19 cellular contexts compared by ENCODE assay signal in genomic region chr13:40749327-40749726, GRCh38. TPM values are rescaled to one million over a fixed set of nuclear protein-coding genes. Genes with fewer than 3 reads are reported as not detected.
DNase-seq lines count a peak whose midpoint lies in the region; ATAC-seq and TF ChIP-seq lines count a peak whose summit lies in the region.
"Had no signal": no experiment of that assay in that cellular context is flagged by ENCODE, and none has a peak within 500 bp of the region (broad histone marks: within the 10 kb centered on the region; RNA-seq: fewer than 3 reads in every experiment).

No MANE protein-coding gene starts in this region.

- peaks cover 25% of the 10 kb centered on the region for H3K36me3 ChIP-seq in OCI-LY3 (replicated peaks; ENCODE audit: low read depth, low read length)
- H3K36me3 ChIP-seq: prostate gland had no signal

- no peak overlapping the region for H3K9ac ChIP-seq in OCI-LY3 (ENCODE audit: low read length)

- no peak overlapping the region for H2AFZ ChIP-seq in OCI-LY3 (ENCODE audit: low read depth, low read length)

- H3K4me2 ChIP-seq in OCI-LY3 (ENCODE audit: low read length) = no peak overlapping the region

- peak; percentile 5; the same call in 1 of the 2 replicates for TF ChIP-seq CTCF in OCI-LY3 (IDR thresholded peaks at IDR 0.05; ENCODE audit: low read depth, low read length)
- peak; percentile 49 for TF ChIP-seq CTCF in endothelial cell (IDR thresholded peaks at IDR 0.05; ENCODE audit: unreplicated experiment)
- peak; percentile 33 for TF ChIP-seq CTCF in progenitor cell of endocrine pancreas (IDR thresholded peaks at IDR 0.05; ENCODE audit: unreplicated experiment)
- TF ChIP-seq CTCF in dorsolateral prefrontal cortex (IDR thresholded peaks at IDR 0.05 in 54 of 56, conservative IDR thresholded peaks at IDR 0.05 in 2 of 56; ENCODE audit: low read depth in 1 of 56, partially characterized antibody in 56 of 56) = peak in 13 of 56 donors; percentile 10 to 41 (median 19)

- H3K4me3 ChIP-seq in OCI-LY3 (ENCODE audit: low read length) (no peak overlapping the region), dorsolateral prefrontal cortex (no peak overlapping the region)
- H3K4me3 ChIP-seq: gastrocnemius medialis, prostate gland, SJCRH30, tibial nerve had no signal

- ATAC-seq in GM21515 (IDR thresholded peaks at IDR 0.05; ENCODE audit: unreplicated experiment) = no peak
- ATAC-seq: gastrocnemius medialis; stimulated activated naive B cell treated with anti-CD40 and anti-IgM and Interleukin-4, amounts not matched to agents 10 μg/mL and 1 μg/mL and 100 μg/mL, for 72 hours had no signal

- H3K36me3 Mint-ChIP-seq in endothelial cell (ENCODE audit: low read depth, unreplicated experiment) = no peaks in the 10 kb centered on the region
- peaks cover 7% of the 10 kb centered on the region for H3K36me3 Mint-ChIP-seq in progenitor cell of endocrine pancreas (ENCODE audit: insufficient read depth)

- no peaks in the 10 kb centered on the region for H3K27me3 Mint-ChIP-seq in endothelial cell (ENCODE audit: unreplicated experiment)
- H3K27me3 Mint-ChIP-seq in progenitor cell of endocrine pancreas = no peaks in the 10 kb centered on the region
- H3K27me3 Mint-ChIP-seq: activated CD4-positive, alpha-beta T cell treated with anti-CD3 and anti-CD28 coated beads, Interleukin-2, amount 10 ng/mL, durations not matched to agents 7 days and 5 days; activated naive CD4-positive, alpha-beta T cell treated with anti-CD3 and anti-CD28 coated beads, Interleukin-2, amount 10 ng/mL, durations not matched to agents 7 days and 5 days; naive B cell; stimulated activated naive B cell treated with anti-CD40 and anti-IgM and Interleukin-4, amounts not matched to agents 10 μg/mL and 1 μg/mL and 100 μg/mL, for 72 hours had no signal

- intact Hi-C loops in dorsolateral prefrontal cortex (cut with DNase I) = no loop called here

- no peaks in the 10 kb centered on the region for H3K79me2 ChIP-seq in OCI-LY3 (ENCODE audit: low read length)

- H3K4me1 Mint-ChIP-seq in endothelial cell (ENCODE audit: unreplicated experiment) (no peaks in the 10 kb centered on the region), progenitor cell of endocrine pancreas (ENCODE audit: low read depth) (peaks cover 3% of the 10 kb centered on the region)
- H3K4me1 Mint-ChIP-seq: activated naive CD4-positive, alpha-beta T cell treated with anti-CD3 and anti-CD28 coated beads, Interleukin-2, amount 10 ng/mL, durations not matched to agents 7 days and 5 days; naive B cell; stimulated activated naive B cell treated with anti-CD40 and anti-IgM and Interleukin-4, amounts not matched to agents 10 μg/mL and 1 μg/mL and 100 μg/mL, for 72 hours had no signal

- H3K9me3 ChIP-seq in OCI-LY3 (ENCODE audit: insufficient read depth, low read length) = no peaks in the 10 kb centered on the region
- H3K9me3 ChIP-seq: gastrocnemius medialis, prostate gland, SJCRH30, tibial nerve had no signal

- no peaks in the 10 kb centered on the region for H3K4me1 ChIP-seq in OCI-LY3 (ENCODE audit: low read length)
- H3K4me1 ChIP-seq: gastrocnemius medialis, prostate gland, SJCRH30, tibial nerve had no signal

- H3K4me3 Mint-ChIP-seq in endothelial cell (ENCODE audit: unreplicated experiment) (no peak overlapping the region), progenitor cell of endocrine pancreas (ENCODE audit: low read depth) (no peak overlapping the region)
- H3K4me3 Mint-ChIP-seq: activated CD4-positive, alpha-beta T cell treated with anti-CD3 and anti-CD28 coated beads, Interleukin-2, amount 10 ng/mL, durations not matched to agents 7 days and 5 days; activated naive CD4-positive, alpha-beta T cell treated with anti-CD3 and anti-CD28 coated beads, Interleukin-2, amount 10 ng/mL, durations not matched to agents 7 days and 5 days; naive B cell; stimulated activated naive B cell treated with anti-CD40 and anti-IgM and Interleukin-4, amounts not matched to agents 10 μg/mL and 1 μg/mL and 100 μg/mL, for 72 hours had no signal

- DNase-seq in DMS 273 (lab: John Stamatoyannopoulos, UW; ENCODE audit: unreplicated experiment) = peak; percentile 0
- DNase-seq in DMS 273 treated with DMSO at 0.1 percent for 48 hours (lab: John Stamatoyannopoulos, UW) = no peak
- no peak for DNase-seq in endothelial cell (ENCODE audit: low spot score)
- DNase-seq in progenitor cell of endocrine pancreas (ENCODE audit: low spot score, unreplicated experiment) = no peak
- no peak for DNase-seq in dorsolateral prefrontal cortex
- no peak for DNase-seq in globus pallidus (ENCODE audit: low spot score)
- DNase-seq: activated CD4-positive, alpha-beta T cell treated with anti-CD3 and anti-CD28 coated beads, Interleukin-2, amount 10 ng/mL, durations not matched to agents 7 days and 5 days; activated naive CD4-positive, alpha-beta T cell treated with anti-CD3 and anti-CD28 coated beads, Interleukin-2, amount 10 ng/mL, durations not matched to agents 7 days and 5 days; effector memory CD4-positive, alpha-beta T cell; gastrocnemius medialis; naive B cell; NCI-H1417; NCI-H2227 treated with DMSO at 0.1 percent for 48 hours; SJCRH30; stimulated activated naive B cell treated with anti-CD40 and anti-IgM and Interleukin-4, amounts not matched to agents 10 μg/mL and 1 μg/mL and 100 μg/mL, for 72 hours had no signal

- no peak overlapping the region for H3K27ac ChIP-seq in OCI-LY3 (ENCODE audit: low read length)
- H3K27ac ChIP-seq in dorsolateral prefrontal cortex = no peak overlapping the region
- H3K27ac ChIP-seq: gastrocnemius medialis, prostate gland, SJCRH30, tibial nerve had no signal

- H3K27ac Mint-ChIP-seq in endothelial cell (ENCODE audit: unreplicated experiment) (no peak overlapping the region), progenitor cell of endocrine pancreas (no peak overlapping the region)
- H3K27ac Mint-ChIP-seq: activated CD4-positive, alpha-beta T cell treated with anti-CD3 and anti-CD28 coated beads, Interleukin-2, amount 10 ng/mL, durations not matched to agents 7 days and 5 days; activated naive CD4-positive, alpha-beta T cell treated with anti-CD3 and anti-CD28 coated beads, Interleukin-2, amount 10 ng/mL, durations not matched to agents 7 days and 5 days; naive B cell; stimulated activated naive B cell treated with anti-CD40 and anti-IgM and Interleukin-4, amounts not matched to agents 10 μg/mL and 1 μg/mL and 100 μg/mL, for 72 hours had no signal

- H3K9me3 Mint-ChIP-seq in endothelial cell (ENCODE audit: unreplicated experiment) (no peaks in the 10 kb centered on the region), progenitor cell of endocrine pancreas (ENCODE audit: low read depth) (no peaks in the 10 kb centered on the region)
- H3K9me3 Mint-ChIP-seq: activated CD4-positive, alpha-beta T cell treated with anti-CD3 and anti-CD28 coated beads, Interleukin-2, amount 10 ng/mL, durations not matched to agents 7 days and 5 days; activated naive CD4-positive, alpha-beta T cell treated with anti-CD3 and anti-CD28 coated beads, Interleukin-2, amount 10 ng/mL, durations not matched to agents 7 days and 5 days; naive B cell had no signal

- H3K27me3 ChIP-seq in OCI-LY3 (ENCODE audit: low read depth, low read length) (no peaks in the 10 kb centered on the region), dorsolateral prefrontal cortex (no peaks in the 10 kb centered on the region)
- H3K27me3 ChIP-seq: gastrocnemius medialis, SJCRH30, tibial nerve had no signal

- no peaks in the 10 kb centered on the region for H4K20me1 ChIP-seq in OCI-LY3 (ENCODE audit: insufficient read depth, low read length)

RNA-seq across cellular contexts. Expression of gene MRPS31, which starts 21.7 kb away (rescaled TPM):
- total RNA-seq in endothelial cell (ENCODE audit: unreplicated experiment) (16.7 TPM), progenitor cell of endocrine pancreas (38.7 and 39.5 TPM in 2 replicates), dorsolateral prefrontal cortex (10 to 100 TPM; 18.5 to 39.4 (median 27.6) TPM)

RNA-seq across cellular contexts. Expression of gene SLC25A15, which starts 40.1 kb away (rescaled TPM):
- total RNA-seq in endothelial cell (ENCODE audit: unreplicated experiment) (7.6 TPM), progenitor cell of endocrine pancreas (16.3 and 16.5 TPM in 2 replicates), dorsolateral prefrontal cortex (1 to 10 TPM; 1.8 to 9.1 (median 4.0) TPM)
